ENCODE assay signal across 26 cellular contexts in genomic region chr5:19855031-19855430, GRCh38.
DNase-seq lines count a peak whose midpoint lies in the region; ATAC-seq and TF ChIP-seq lines count a peak whose summit lies in the region.
"Had no signal": no experiment of that assay in that cellular context is flagged by ENCODE, and none has a peak within 500 bp of the region (broad histone marks: within the 10 kb centered on the region; RNA-seq: fewer than 3 reads in every experiment).

No MANE protein-coding gene starts in this region.

- H3K4me3 Mint-ChIP-seq in HFFc6: peak overlapping the region; percentile 77
- H3K4me3 Mint-ChIP-seq: activated CD8-positive, alpha-beta T cell treated with anti-CD3 and anti-CD28 coated beads, Interleukin-2, amount 10 ng/mL, durations not matched to agents 7 days and 5 days; CD14-positive monocyte; effector memory CD8-positive, alpha-beta T cell; nephron had no signal

- no peaks in the 10 kb centered on the region for H3K36me3 Mint-ChIP-seq in HFFc6 (ENCODE audit: low read depth)
- H3K36me3 Mint-ChIP-seq: CD14-positive monocyte had no signal

- H3K9me3 Mint-ChIP-seq in HFFc6: no peaks in the 10 kb centered on the region
- H3K9me3 Mint-ChIP-seq: nephron had no signal

- peak overlapping the region; percentile 58 for H3K27ac Mint-ChIP-seq in HFFc6
- H3K27ac Mint-ChIP-seq: activated CD8-positive, alpha-beta T cell treated with anti-CD3 and anti-CD28 coated beads, Interleukin-2, amount 10 ng/mL, durations not matched to agents 7 days and 5 days; CD14-positive monocyte; effector memory CD8-positive, alpha-beta T cell; nephron had no signal

- H3K4me1 Mint-ChIP-seq in HFFc6 (ENCODE audit: low read depth): peaks cover 49% of the 10 kb centered on the region
- H3K4me1 Mint-ChIP-seq: CD14-positive monocyte, nephron had no signal

- H3K27me3 ChIP-seq in foreskin keratinocyte: no peaks in the 10 kb centered on the region
- H3K27me3 ChIP-seq: esophagus squamous epithelium, gastroesophageal sphincter, ovary, testis, uterus had no signal

- intact Hi-C loops in posterior vena cava (cut with DNase I): no loop called here

- H3K27ac ChIP-seq in foreskin keratinocyte: no peak overlapping the region
- H3K27ac ChIP-seq: coronary artery, esophagus squamous epithelium, gastroesophageal sphincter, left ventricle myocardium inferior, ovary, testis, uterus had no signal

- H3K4me1 ChIP-seq in foreskin keratinocyte: peaks cover 17% of the 10 kb centered on the region
- H3K4me1 ChIP-seq: esophagus squamous epithelium, gastroesophageal sphincter, left ventricle myocardium inferior, testis, uterus had no signal

- TF ChIP-seq CTCF in HFFc6 (IDR thresholded peaks at IDR 0.05) (no peak), foreskin keratinocyte (conservative IDR thresholded peaks at IDR 0.05) (peak; percentile 30)

- H3K27me3 Mint-ChIP-seq in HFFc6 (ENCODE audit: insufficient read depth): no peaks in the 10 kb centered on the region
- H3K27me3 Mint-ChIP-seq: effector memory CD8-positive, alpha-beta T cell had no signal

- DNase-seq in EH (ENCODE audit: low read depth): peak; percentile 62
- peak; percentile 62 for DNase-seq in HFFc6
- peak; percentile 28 for DNase-seq in RPMI7951 (ENCODE audit: low read depth)
- peak; percentile 34 to 67 for DNase-seq in foreskin keratinocyte
- no peak for DNase-seq in SKM-1 (lab: John Stamatoyannopoulos, UW; ENCODE audit: unreplicated experiment)
- no peak for DNase-seq in posterior vena cava (ENCODE audit: low spot score)
- no peak for DNase-seq in NOMO-1 (lab: John Stamatoyannopoulos, UW; ENCODE audit: unreplicated experiment in 2 of 2)
- DNase-seq: activated CD8-positive, alpha-beta T cell treated with anti-CD3 and anti-CD28 coated beads, Interleukin-2, amount 10 ng/mL, durations not matched to agents 7 days and 5 days; activated gamma-delta T cell treated with Interleukin-2 at 50 U/mL for 16 hours; activated T-cell treated with anti-CD3 and anti-CD28 coated beads for 4 hours; effector memory CD8-positive, alpha-beta T cell; esophagus squamous epithelium; hippocampal formation; left ventricle myocardium inferior; MM.1S; ovary; SIG-M5; stimulated activated CD4-positive, alpha-beta T cell treated with anti-CD3 and anti-CD28 coated beads, Interleukin-4, amount 100 ng/mL, for 4 hours; stimulated activated naive CD4-positive, alpha-beta T cell treated with Interleukin-2 at 50 U/mL for 16 hours; T-helper 1 cell; testis; uterus had no signal

- peak; percentile 86 for ATAC-seq in foreskin keratinocyte
- ATAC-seq: activated CD8-positive, alpha-beta T cell treated with anti-CD3 and anti-CD28 coated beads, Interleukin-2, amount 10 ng/mL, durations not matched to agents 7 days and 5 days; effector memory CD8-positive, alpha-beta T cell; gastroesophageal sphincter had no signal

Comparison
In these comparisons a context has a peak if more than half of its experiments do, and no peak if none do; other contexts are left out.
1. DNase-seq: peak in EH (single experiment), HFFc6 (single experiment), RPMI7951 (single experiment) and foreskin keratinocyte (2 of 2); none in SKM-1 (single experiment), posterior vena cava (single experiment) and NOMO-1 (0 of 2).